In the genomic region with DNA sequence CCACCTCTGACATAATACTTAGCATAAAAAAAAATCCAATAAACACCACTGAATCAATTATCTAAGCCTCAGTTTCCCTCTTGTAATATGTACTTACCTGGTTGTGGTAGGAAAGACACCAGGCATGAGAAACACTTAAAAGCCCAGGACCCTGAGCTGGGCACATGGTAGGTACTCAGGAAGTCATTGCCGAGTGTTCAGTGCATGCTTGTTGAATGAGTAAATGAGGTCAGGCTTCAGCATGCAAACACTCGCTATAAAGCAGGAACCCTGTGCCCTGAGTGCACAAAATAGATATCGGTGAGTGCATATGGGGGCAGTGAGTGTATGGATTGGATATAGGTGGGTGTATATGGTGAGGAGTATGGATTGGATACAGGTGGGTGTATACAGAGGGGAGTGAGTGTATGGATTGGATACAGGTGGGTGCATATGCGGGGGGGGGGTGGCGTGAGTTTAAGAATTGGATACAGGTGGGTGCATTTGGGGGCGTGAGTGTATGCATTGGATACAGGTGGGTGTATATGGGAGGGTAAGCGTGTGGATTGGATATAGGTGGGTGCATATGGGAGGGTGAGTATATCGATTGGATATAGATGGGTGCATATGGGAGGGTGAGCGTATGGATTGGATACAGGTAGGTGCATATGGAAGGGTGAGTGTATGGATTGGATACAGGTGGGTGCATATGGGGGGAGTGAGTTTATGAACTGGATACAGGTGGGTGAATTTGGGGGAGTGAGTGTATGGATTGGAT, we compare ENCODE assay signal across 33 cellular contexts.
"Had no signal": no experiment of that assay in that cellular context is flagged by ENCODE, and none has a peak within 500 bp of the region (broad histone marks: within the 10 kb centered on the region; RNA-seq: fewer than 3 reads in every experiment).

No MANE protein-coding gene starts in this region.

- H3K27me3 ChIP-seq: Peyer's patch had no signal

- H3K27ac ChIP-seq: Peyer's patch, WERI-Rb-1 had no signal

- H3K9me3 ChIP-seq: Peyer's patch had no signal

- ATAC-seq: activated CD8-positive, alpha-beta memory T cell treated with anti-CD3 and anti-CD28 coated beads, Interleukin-2, amount 10 ng/mL, durations not matched to agents 7 days and 5 days; activated naive CD8-positive, alpha-beta T cell treated with anti-CD3 and anti-CD28 coated beads, Interleukin-2, amount 50 U/mL, for 24 hours; SK-N-SH treated with all-trans-retinoic acid at 6 μM for 48 hours had no signal

- H3K36me3 ChIP-seq: Peyer's patch, WERI-Rb-1 had no signal

- DNase-seq: activated CD4-positive, alpha-beta memory T cell treated with anti-CD3 and anti-CD28 coated beads, Interleukin-2, amount 10 ng/mL, durations not matched to agents 7 days and 5 days; activated CD4-positive, alpha-beta T cell treated with anti-CD3 and anti-CD28 coated beads for 1 hour; activated CD4-positive, alpha-beta T cell treated with anti-CD3 and anti-CD28 coated beads for 48 hours; activated CD4-positive, CD25-positive, alpha-beta regulatory T cell; activated CD8-positive, alpha-beta memory T cell treated with anti-CD3 and anti-CD28 coated beads for 24 hours; activated CD8-positive, alpha-beta memory T cell treated with anti-CD3 and anti-CD28 coated beads, Interleukin-2, amount 10 ng/mL, durations not matched to agents 7 days and 5 days; activated CD8-positive, alpha-beta memory T cell treated with anti-CD3 and anti-CD28 coated beads, Interleukin-2, amount 50 U/mL, for 48 hours; activated effector memory CD4-positive, alpha-beta T cell treated with Interleukin-2 at 50 U/mL for 16 hours; activated naive CD4-positive, alpha-beta T cell treated with anti-CD3 and anti-CD28 coated beads, Interleukin-2, amount 10 ng/mL, durations not matched to agents 7 days and 5 days; activated naive CD8-positive, alpha-beta T cell treated with anti-CD3 and anti-CD28 coated beads, Interleukin-2, amount 50 U/mL, for 24 hours; activated T-cell treated with anti-CD3 and anti-CD28 coated beads, Interleukin-2, amount 50 U/mL, for 48 hours; anterior cingulate cortex; central memory CD4-positive, alpha-beta T cell; Karpas-422; MM.1S; MV-4-11; NCI-H1092; NCI-H1436 treated with DMSO at 0.1 percent for 48 hours; NCI-H187; NCI-H2029 treated with DMSO at 0.1 percent for 48 hours; NCI-H2171 treated with DMSO at 0.1 percent for 48 hours; NCI-H2227 treated with DMSO at 0.1 percent for 48 hours; NCI-H446 treated with DMSO at 0.1 percent for 48 hours; NCI-H524 treated with DMSO at 0.1 percent for 48 hours; Peyer's patch; RPMI8226; SIG-M5; SW 1271; T-helper 1 cell; T-helper 2 cell; T-helper 9 cell; WERI-Rb-1 had no signal

- H3K4me3 ChIP-seq: Peyer's patch had no signal
